8 cellular contexts compared by ENCODE assay signal in genomic region chr1:100440075-100440809, GRCh38.
DNase-seq lines count a peak whose midpoint lies in the region; ATAC-seq and TF ChIP-seq lines count a peak whose summit lies in the region.

No MANE protein-coding gene starts in this region.

- peaks cover 18% of the 10 kb centered on the region for H3K36me3 Mint-ChIP-seq in stimulated activated naive CD8-positive, alpha-beta T cell treated with anti-CD3 and anti-CD28 coated beads, Interleukin-15, Interleukin-2, amounts not matched to agents 100 ng/mL and 50 ng/mL, for 24 hours (ENCODE audit: low read depth)

- no peaks in the 10 kb centered on the region for H3K9me3 Mint-ChIP-seq in stimulated activated naive CD8-positive, alpha-beta T cell treated with anti-CD3 and anti-CD28 coated beads, Interleukin-15, Interleukin-2, amounts not matched to agents 100 ng/mL and 50 ng/mL, for 24 hours

- peak overlapping the region; percentile 3 for H3K4me3 Mint-ChIP-seq in stimulated activated naive CD8-positive, alpha-beta T cell treated with anti-CD3 and anti-CD28 coated beads, Interleukin-15, Interleukin-2, amounts not matched to agents 100 ng/mL and 50 ng/mL, for 24 hours

- peaks cover 80% of the 10 kb centered on the region for H3K4me1 Mint-ChIP-seq in stimulated activated naive CD8-positive, alpha-beta T cell treated with anti-CD3 and anti-CD28 coated beads, Interleukin-15, Interleukin-2, amounts not matched to agents 100 ng/mL and 50 ng/mL, for 24 hours (ENCODE audit: low read depth)

- no peaks in the 10 kb centered on the region for H3K9me3 ChIP-seq in right atrium auricular region
- no peaks in the 10 kb centered on the region for H3K9me3 ChIP-seq in lower lobe of right lung

- peak overlapping the region; percentile 67 for H3K27ac Mint-ChIP-seq in stimulated activated naive CD8-positive, alpha-beta T cell treated with anti-CD3 and anti-CD28 coated beads, Interleukin-15, Interleukin-2, amounts not matched to agents 100 ng/mL and 50 ng/mL, for 24 hours

- H3K27ac ChIP-seq in right atrium auricular region: no peak overlapping the region
- no peak overlapping the region for H3K27ac ChIP-seq in lower lobe of right lung

- DNase-seq in Right ventricle myocardium superior (no peak), right atrium auricular region (ENCODE audit: low spot score) (no peak), lower lobe of right lung (no peak), kidney glomerular epithelial cell (lab: John Stamatoyannopoulos, UW) (no peak)
- DNase-seq in activated CD8-positive, alpha-beta memory T cell treated with anti-CD3 and anti-CD28 coated beads for 48 hours (ENCODE audit: low read depth in 2 of 3, low spot score in 2 of 3): peak in 2 of 3 experiments; percentile 33 to 39

- no peaks in the 10 kb centered on the region for H3K27me3 Mint-ChIP-seq in stimulated activated naive CD8-positive, alpha-beta T cell treated with anti-CD3 and anti-CD28 coated beads, Interleukin-15, Interleukin-2, amounts not matched to agents 100 ng/mL and 50 ng/mL, for 24 hours

- TF ChIP-seq CTCF in right atrium auricular region (IDR thresholded peaks at IDR 0.05) (no peak), lower lobe of right lung (IDR thresholded peaks at IDR 0.05) (no peak)

- ATAC-seq in Right ventricle myocardium superior (ENCODE audit: poor library complexity): peak; percentile 49
- ATAC-seq in lower lobe of right lung: peak; percentile 79 to 81
- ATAC-seq in GM18861 (IDR thresholded peaks at IDR 0.05; ENCODE audit: unreplicated experiment): no peak
- no peak for ATAC-seq in HG02870 (IDR thresholded peaks at IDR 0.05; ENCODE audit: unreplicated experiment)

- intact Hi-C loops in Right ventricle myocardium superior (cut with DNase I) (no loop called here), lower lobe of right lung (cut with DNase I) (no loop called here)

- no peaks in the 10 kb centered on the region for H3K27me3 ChIP-seq in right atrium auricular region
- H3K27me3 ChIP-seq in lower lobe of right lung (ENCODE audit: low read depth): no peaks in the 10 kb centered on the region

- no peak overlapping the region for H3K4me3 ChIP-seq in right atrium auricular region
- no peak overlapping the region for H3K4me3 ChIP-seq in lower lobe of right lung

- H3K4me1 ChIP-seq in right atrium auricular region: peaks cover 0 to 8% of the 10 kb centered on the region in 2 donors
- peaks cover 34% of the 10 kb centered on the region for H3K4me1 ChIP-seq in lower lobe of right lung

- H3K36me3 ChIP-seq in right atrium auricular region (no peaks in the 10 kb centered on the region), lower lobe of right lung (no peaks in the 10 kb centered on the region)

Comparison
In these comparisons a context has a peak if more than half of its experiments do, and no peak if none do; other contexts are left out.
1. ATAC-seq: peak in Right ventricle myocardium superior (single experiment) and lower lobe of right lung (2 of 2); none in GM18861 (single experiment) and HG02870 (single experiment).
2. DNase-seq: peak in activated CD8-positive, alpha-beta memory T cell treated with anti-CD3 and anti-CD28 coated beads for 48 hours (2 of 3); none in Right ventricle myocardium superior (single experiment), right atrium auricular region (single experiment), lower lobe of right lung (single experiment) and kidney glomerular epithelial cell (single experiment).